Comparison of ENCODE assay signal across 1 cellular context in the genomic region with DNA sequence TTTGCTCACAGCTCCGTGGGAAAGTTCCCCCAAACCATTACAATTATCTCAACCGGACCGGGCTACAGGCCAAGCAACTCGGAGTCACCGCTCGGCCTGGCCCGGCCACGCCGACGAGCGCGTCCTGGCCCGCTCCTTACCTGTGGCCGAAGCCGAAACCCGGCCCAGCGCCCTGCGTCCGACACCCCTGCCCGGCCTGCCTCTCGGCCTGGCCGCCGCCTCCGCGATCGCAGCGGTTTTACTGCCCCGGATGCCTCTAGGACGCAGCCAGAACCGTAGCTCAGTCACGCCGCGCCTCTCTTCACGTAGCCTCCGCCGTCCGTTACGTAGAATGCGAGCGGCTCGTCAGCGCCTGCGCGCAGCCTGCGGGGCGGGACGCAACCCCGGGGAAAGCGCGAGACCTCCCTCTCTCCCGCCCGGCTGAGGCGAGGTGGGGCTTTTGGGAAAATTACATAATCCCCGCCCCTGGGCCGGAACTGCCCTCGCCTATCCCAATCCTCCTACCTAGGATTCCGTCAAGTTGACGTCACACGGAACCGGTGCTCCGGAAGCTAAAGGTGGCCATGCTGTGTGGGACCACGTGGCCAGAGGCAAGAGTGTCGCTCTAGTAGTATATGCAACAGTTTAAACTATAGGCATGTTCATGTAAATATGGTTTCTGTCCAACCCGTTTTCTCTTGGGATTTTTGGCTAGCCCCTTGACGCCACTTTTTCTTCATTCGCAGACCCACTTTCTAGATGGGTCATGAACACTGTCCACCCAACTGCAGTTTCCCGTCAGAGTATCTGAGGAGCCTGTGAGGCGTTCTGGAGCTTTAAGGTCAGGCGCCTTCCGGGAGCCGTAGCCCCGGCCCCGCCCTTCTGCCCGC.
TF ChIP-seq lines count a peak whose summit lies in the region.

Gene CCDC47 (minus strand): TSS at position 326 of the 869 bp plus-strand sequence. CDS start 7,422 bp downstream, outside the sequence.

TF ChIP-seq in HepG2, 621 proteins besides CTCF, POLR2A, EP300 and RAD21 (continued from another document):
- TF ChIP-seq UBTF (CRISPR knock-in tag; IDR thresholded peaks at IDR 0.05), result peak; percentile 98
- TF ChIP-seq ZKSCAN8 (CRISPR knock-in tag; IDR thresholded peaks at IDR 0.05; ENCODE audit: borderline replicate concordance), result no peak; the same call in 1 of the 2 replicates
- TF ChIP-seq ZNF660 (CRISPR knock-in tag; IDR thresholded peaks at IDR 0.05; ENCODE audit: borderline replicate concordance, low read depth), result no peak; the same call in 1 of the 2 replicates
- TF ChIP-seq, protein P1, sequence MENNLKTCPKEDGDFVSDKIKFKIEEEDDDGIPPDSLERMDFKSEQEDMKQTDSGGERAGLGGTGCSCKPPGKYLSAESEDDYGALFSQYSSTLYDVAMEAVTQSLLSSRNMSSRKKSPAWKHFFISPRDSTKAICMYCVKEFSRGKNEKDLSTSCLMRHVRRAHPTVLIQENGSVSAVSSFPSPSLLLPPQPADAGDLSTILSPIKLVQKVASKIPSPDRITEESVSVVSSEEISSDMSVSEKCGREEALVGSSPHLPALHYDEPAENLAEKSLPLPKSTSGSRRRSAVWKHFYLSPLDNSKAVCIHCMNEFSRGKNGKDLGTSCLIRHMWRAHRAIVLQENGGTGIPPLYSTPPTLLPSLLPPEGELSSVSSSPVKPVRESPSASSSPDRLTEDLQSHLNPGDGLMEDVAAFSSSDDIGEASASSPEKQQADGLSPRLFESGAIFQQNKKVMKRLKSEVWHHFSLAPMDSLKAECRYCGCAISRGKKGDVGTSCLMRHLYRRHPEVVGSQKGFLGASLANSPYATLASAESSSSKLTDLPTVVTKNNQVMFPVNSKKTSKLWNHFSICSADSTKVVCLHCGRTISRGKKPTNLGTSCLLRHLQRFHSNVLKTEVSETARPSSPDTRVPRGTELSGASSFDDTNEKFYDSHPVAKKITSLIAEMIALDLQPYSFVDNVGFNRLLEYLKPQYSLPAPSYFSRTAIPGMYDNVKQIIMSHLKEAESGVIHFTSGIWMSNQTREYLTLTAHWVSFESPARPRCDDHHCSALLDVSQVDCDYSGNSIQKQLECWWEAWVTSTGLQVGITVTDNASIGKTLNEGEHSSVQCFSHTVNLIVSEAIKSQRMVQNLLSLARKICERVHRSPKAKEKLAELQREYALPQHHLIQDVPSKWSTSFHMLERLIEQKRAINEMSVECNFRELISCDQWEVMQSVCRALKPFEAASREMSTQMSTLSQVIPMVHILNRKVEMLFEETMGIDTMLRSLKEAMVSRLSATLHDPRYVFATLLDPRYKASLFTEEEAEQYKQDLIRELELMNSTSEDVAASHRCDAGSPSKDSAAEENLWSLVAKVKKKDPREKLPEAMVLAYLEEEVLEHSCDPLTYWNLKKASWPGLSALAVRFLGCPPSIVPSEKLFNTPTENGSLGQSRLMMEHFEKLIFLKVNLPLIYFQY (CRISPR knock-in tag; IDR thresholded peaks at IDR 0.05; ENCODE audit: borderline replicate concordance), result peak; percentile 99
- TF ChIP-seq ZNF556 (CRISPR knock-in tag; IDR thresholded peaks at IDR 0.05; ENCODE audit: borderline replicate concordance), result peak; percentile 92
- peak; percentile 62 for TF ChIP-seq ZNF781 (CRISPR knock-in tag; IDR thresholded peaks at IDR 0.05; ENCODE audit: borderline replicate concordance, not compliant biosample characterization)
- TF ChIP-seq NR2F2 (IDR thresholded peaks at IDR 0.05; ENCODE audit: borderline replicate concordance, low read depth), result 0 out of 2 replicates have a peak, but pooled peaks have one; percentile 67
- peak; percentile 30 for TF ChIP-seq PHF5A (CRISPR knock-in tag; IDR thresholded peaks at IDR 0.05; ENCODE audit: low read depth, unreplicated experiment)
- peak; percentile 76; the same call in 1 of the 2 replicates for TF ChIP-seq ZNF788 (CRISPR knock-in tag; IDR thresholded peaks at IDR 0.05; ENCODE audit: borderline replicate concordance)
- TF ChIP-seq ZNF382 (CRISPR knock-in tag; IDR thresholded peaks at IDR 0.05; ENCODE audit: borderline replicate concordance), result no peak
- peak; percentile 92 for TF ChIP-seq HES4 (CRISPR knock-in tag; IDR thresholded peaks at IDR 0.05; ENCODE audit: borderline replicate concordance)
- TF ChIP-seq GMEB1 (CRISPR knock-in tag; IDR thresholded peaks at IDR 0.05; ENCODE audit: borderline replicate concordance), result peak; percentile 97
- TF ChIP-seq ESRRA (CRISPR knock-in tag; IDR thresholded peaks at IDR 0.05; ENCODE audit: low read depth), result peak; percentile 57
- TF ChIP-seq ZNF431 (CRISPR knock-in tag; IDR thresholded peaks at IDR 0.05; ENCODE audit: borderline replicate concordance, low read depth), result peak; percentile 67
- no peak for TF ChIP-seq KLF11 (CRISPR knock-in tag; IDR thresholded peaks at IDR 0.05)
- TF ChIP-seq ZNF30 (CRISPR knock-in tag; IDR thresholded peaks at IDR 0.05), result no peak
- TF ChIP-seq FOXP1 (IDR thresholded peaks at IDR 0.05), result no peak
- no peak for TF ChIP-seq FOXP1 (CRISPR knock-in tag; IDR thresholded peaks at IDR 0.05)
- TF ChIP-seq GZF1 (CRISPR knock-in tag; IDR thresholded peaks at IDR 0.05), result peak; percentile 88
- peak; percentile 82 for TF ChIP-seq ZNF747 (CRISPR knock-in tag; IDR thresholded peaks at IDR 0.05; ENCODE audit: borderline replicate concordance)
- peak; percentile 29; the same call in 1 of the 2 replicates for TF ChIP-seq ZNF546 (CRISPR knock-in tag; conservative IDR thresholded peaks at IDR 0.05)
- no peak for TF ChIP-seq ADNP (CRISPR knock-in tag; IDR thresholded peaks at IDR 0.05)
- TF ChIP-seq, protein P2, sequence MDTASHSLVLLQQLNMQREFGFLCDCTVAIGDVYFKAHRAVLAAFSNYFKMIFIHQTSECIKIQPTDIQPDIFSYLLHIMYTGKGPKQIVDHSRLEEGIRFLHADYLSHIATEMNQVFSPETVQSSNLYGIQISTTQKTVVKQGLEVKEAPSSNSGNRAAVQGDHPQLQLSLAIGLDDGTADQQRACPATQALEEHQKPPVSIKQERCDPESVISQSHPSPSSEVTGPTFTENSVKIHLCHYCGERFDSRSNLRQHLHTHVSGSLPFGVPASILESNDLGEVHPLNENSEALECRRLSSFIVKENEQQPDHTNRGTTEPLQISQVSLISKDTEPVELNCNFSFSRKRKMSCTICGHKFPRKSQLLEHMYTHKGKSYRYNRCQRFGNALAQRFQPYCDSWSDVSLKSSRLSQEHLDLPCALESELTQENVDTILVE (CRISPR knock-in tag; IDR thresholded peaks at IDR 0.05), result peak; percentile 99
- TF ChIP-seq ZNF430 (CRISPR knock-in tag; IDR thresholded peaks at IDR 0.05), result peak; percentile 63
- TF ChIP-seq EED (CRISPR knock-in tag; IDR thresholded peaks at IDR 0.05), result no peak
- TF ChIP-seq, protein P3, sequence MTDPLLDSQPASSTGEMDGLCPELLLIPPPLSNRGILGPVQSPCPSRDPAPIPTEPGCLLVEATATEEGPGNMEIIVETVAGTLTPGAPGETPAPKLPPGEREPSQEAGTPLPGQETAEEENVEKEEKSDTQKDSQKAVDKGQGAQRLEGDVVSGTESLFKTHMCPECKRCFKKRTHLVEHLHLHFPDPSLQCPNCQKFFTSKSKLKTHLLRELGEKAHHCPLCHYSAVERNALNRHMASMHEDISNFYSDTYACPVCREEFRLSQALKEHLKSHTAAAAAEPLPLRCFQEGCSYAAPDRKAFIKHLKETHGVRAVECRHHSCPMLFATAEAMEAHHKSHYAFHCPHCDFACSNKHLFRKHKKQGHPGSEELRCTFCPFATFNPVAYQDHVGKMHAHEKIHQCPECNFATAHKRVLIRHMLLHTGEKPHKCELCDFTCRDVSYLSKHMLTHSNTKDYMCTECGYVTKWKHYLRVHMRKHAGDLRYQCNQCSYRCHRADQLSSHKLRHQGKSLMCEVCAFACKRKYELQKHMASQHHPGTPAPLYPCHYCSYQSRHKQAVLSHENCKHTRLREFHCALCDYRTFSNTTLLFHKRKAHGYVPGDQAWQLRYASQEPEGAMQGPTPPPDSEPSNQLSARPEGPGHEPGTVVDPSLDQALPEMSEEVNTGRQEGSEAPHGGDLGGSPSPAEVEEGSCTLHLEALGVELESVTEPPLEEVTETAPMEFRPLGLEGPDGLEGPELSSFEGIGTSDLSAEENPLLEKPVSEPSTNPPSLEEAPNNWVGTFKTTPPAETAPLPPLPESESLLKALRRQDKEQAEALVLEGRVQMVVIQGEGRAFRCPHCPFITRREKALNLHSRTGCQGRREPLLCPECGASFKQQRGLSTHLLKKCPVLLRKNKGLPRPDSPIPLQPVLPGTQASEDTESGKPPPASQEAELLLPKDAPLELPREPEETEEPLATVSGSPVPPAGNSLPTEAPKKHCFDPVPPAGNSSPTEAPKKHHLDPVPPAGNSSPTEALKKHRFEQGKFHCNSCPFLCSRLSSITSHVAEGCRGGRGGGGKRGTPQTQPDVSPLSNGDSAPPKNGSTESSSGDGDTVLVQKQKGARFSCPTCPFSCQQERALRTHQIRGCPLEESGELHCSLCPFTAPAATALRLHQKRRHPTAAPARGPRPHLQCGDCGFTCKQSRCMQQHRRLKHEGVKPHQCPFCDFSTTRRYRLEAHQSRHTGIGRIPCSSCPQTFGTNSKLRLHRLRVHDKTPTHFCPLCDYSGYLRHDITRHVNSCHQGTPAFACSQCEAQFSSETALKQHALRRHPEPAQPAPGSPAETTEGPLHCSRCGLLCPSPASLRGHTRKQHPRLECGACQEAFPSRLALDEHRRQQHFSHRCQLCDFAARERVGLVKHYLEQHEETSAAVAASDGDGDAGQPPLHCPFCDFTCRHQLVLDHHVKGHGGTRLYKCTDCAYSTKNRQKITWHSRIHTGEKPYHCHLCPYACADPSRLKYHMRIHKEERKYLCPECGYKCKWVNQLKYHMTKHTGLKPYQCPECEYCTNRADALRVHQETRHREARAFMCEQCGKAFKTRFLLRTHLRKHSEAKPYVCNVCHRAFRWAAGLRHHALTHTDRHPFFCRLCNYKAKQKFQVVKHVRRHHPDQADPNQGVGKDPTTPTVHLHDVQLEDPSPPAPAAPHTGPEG (CRISPR knock-in tag; IDR thresholded peaks at IDR 0.05), result peak; percentile 73
- no peak; the same call in none of the 2 replicates for TF ChIP-seq IRF9 (CRISPR knock-in tag; IDR thresholded peaks at IDR 0.05; ENCODE audit: borderline replicate concordance)
- no peak; the same call in 1 of the 2 replicates for TF ChIP-seq ZFP90 (CRISPR knock-in tag; IDR thresholded peaks at IDR 0.05; ENCODE audit: borderline replicate concordance)
- peak; percentile 97 for TF ChIP-seq ZFP36L1 (CRISPR knock-in tag; IDR thresholded peaks at IDR 0.05)
